ENCODE assay signal across 10 cellular contexts in the genomic region with DNA sequence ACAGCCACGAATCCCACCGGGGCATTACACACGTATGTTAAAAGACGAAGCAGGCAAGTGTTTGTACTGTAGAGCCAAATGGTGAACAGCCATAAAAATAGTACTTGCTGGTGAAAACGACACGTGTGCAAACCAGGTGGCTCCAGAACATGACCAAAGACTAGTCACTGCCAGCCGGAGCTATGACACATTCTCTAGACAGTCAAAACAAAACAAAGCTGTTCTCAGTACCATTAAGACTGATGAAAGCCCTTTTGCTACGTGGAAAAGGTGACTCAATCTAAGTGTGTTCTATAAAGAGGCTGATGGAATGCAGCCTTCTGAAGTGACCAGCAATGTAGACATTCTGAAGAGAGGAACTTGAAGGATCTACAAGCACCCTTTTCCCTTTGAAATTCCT.
DNase-seq lines count a peak whose midpoint lies in the region; ATAC-seq, FAIRE-seq and TF ChIP-seq lines count a peak whose summit lies in the region.
"Had no signal": no experiment of that assay in that cellular context is flagged by ENCODE, and none has a peak within 500 bp of the region (broad histone marks: within the 10 kb centered on the region; RNA-seq: fewer than 3 reads in every experiment).

No MANE protein-coding gene starts in this region.

- no peaks in the 10 kb centered on the region; the same call in 2 of the 3 replicates for H3K9me3 Mint-ChIP-seq in GM23338
- peaks cover 16% of the 10 kb centered on the region for H3K9me3 Mint-ChIP-seq in activated T-cell treated with anti-CD3 and anti-CD28 coated beads, Interleukin-2, amount 50 U/mL, for 4 hours
- H3K9me3 Mint-ChIP-seq in activated T-helper 1 cell treated with anti-CD3 and anti-CD28 coated beads, Interleukin-12 subunit alpha, Interleukin-12 subunit beta, Interleukin-2, Interleukin-4 antibody, amounts not matched to agents 30 ng/mL and 10 ng/mL and 1 ng/mL, durations not matched to agents 14 hours and 24 hours and 36 hours: peaks cover 3% of the 10 kb centered on the region

- no peak overlapping the region for H3K27ac ChIP-seq in GM23338 (ENCODE audit: low read depth)
- no peak overlapping the region for H3K27ac ChIP-seq in MM.1S (ENCODE audit: low read length)
- peak overlapping the region; percentile 76 for H3K27ac ChIP-seq in keratinocyte (ENCODE audit: control insufficient read depth, insufficient read depth, low read length)
- H3K27ac ChIP-seq in tibial nerve: no peak overlapping the region

- H3K36me3 ChIP-seq in GM23338 (ENCODE audit: insufficient read depth) (no peaks in the 10 kb centered on the region), MM.1S (replicated peaks; ENCODE audit: insufficient read depth, low read length) (no peaks in the 10 kb centered on the region), keratinocyte (ENCODE audit: control insufficient read depth in 2 of 2, extremely low read depth in 1 of 2, insufficient read depth in 2 of 2, low read length in 2 of 2) (no peaks in the 10 kb centered on the region), tibial nerve (no peaks in the 10 kb centered on the region)

- H3K4me2 ChIP-seq in GM23338 (no peak overlapping the region), MM.1S (ENCODE audit: low read depth, low read length) (no peak overlapping the region), keratinocyte (ENCODE audit: control insufficient read depth, extremely low read depth, insufficient read depth, low read depth, low read length) (peak overlapping the region; percentile 3)

- H3K9me3 ChIP-seq in MM.1S (replicated peaks; ENCODE audit: insufficient read depth, low read length): no peaks in the 10 kb centered on the region
- no peaks in the 10 kb centered on the region for H3K9me3 ChIP-seq in keratinocyte (ENCODE audit: control insufficient read depth, low read depth, low read length)
- H3K9me3 ChIP-seq in tibial nerve: no peaks in the 10 kb centered on the region

- peaks cover 12% of the 10 kb centered on the region for H3K4me1 Mint-ChIP-seq in GM23338
- no peaks in the 10 kb centered on the region for H3K4me1 Mint-ChIP-seq in activated T-cell treated with anti-CD3 and anti-CD28 coated beads, Interleukin-2, amount 50 U/mL, for 4 hours (ENCODE audit: low read depth)
- H3K4me1 Mint-ChIP-seq in activated T-helper 1 cell treated with anti-CD3 and anti-CD28 coated beads, Interleukin-12 subunit alpha, Interleukin-12 subunit beta, Interleukin-2, Interleukin-4 antibody, amounts not matched to agents 30 ng/mL and 10 ng/mL and 1 ng/mL, durations not matched to agents 14 hours and 24 hours and 36 hours (ENCODE audit: low read depth): no peaks in the 10 kb centered on the region

- no peak for TF ChIP-seq POLR2A in tibial nerve (IDR thresholded peaks at IDR 0.05)

- H3K79me2 ChIP-seq in GM23338 (replicated peaks; ENCODE audit: insufficient read depth) (no peaks in the 10 kb centered on the region), MM.1S (ENCODE audit: low read length) (no peaks in the 10 kb centered on the region), keratinocyte (ENCODE audit: control insufficient read depth, insufficient read depth, low read length) (no peaks in the 10 kb centered on the region)

- peak; percentile 87 for FAIRE-seq in keratinocyte (lab: Jason Lieb, UNC)
- no peak for FAIRE-seq in frontal cortex (lab: Jason Lieb, UNC)
- FAIRE-seq: TTC549 had no signal

- H3K9me2 ChIP-seq in GM23338 (ENCODE audit: insufficient read depth) (no peaks in the 10 kb centered on the region; the same call in 1 of the 2 replicates), MM.1S (replicated peaks; ENCODE audit: insufficient read depth, low read length) (no peaks in the 10 kb centered on the region)

- dilution Hi-C loops in keratinocyte (cut with MboI; ENCODE audit: extremely low pct_ligation_motif_present, low sequenced_read_pairs): no loop called here

- no peaks in the 10 kb centered on the region for H4K20me1 ChIP-seq in GM23338 (replicated peaks; ENCODE audit: insufficient read depth)
- H4K20me1 ChIP-seq in MM.1S (ENCODE audit: insufficient read depth, low read length): no peaks in the 10 kb centered on the region
- H4K20me1 ChIP-seq in keratinocyte (ENCODE audit: control insufficient read depth, extremely low read depth, insufficient read depth, low read length): no peaks in the 10 kb centered on the region

- intact Hi-C loops in activated T-helper 1 cell treated with anti-CD3 and anti-CD28 coated beads, Interleukin-12 subunit alpha, Interleukin-12 subunit beta, Interleukin-2, Interleukin-4 antibody, amounts not matched to agents 30 ng/mL and 10 ng/mL and 1 ng/mL, durations not matched to agents 14 hours and 24 hours and 36 hours (cut with micrococcal nuclease): no loop called here

- no peak overlapping the region for H3K9ac ChIP-seq in MM.1S (ENCODE audit: low read length)
- H3K9ac ChIP-seq in keratinocyte (ENCODE audit: control insufficient read depth, extremely low read depth, insufficient read depth, low read length): no peak overlapping the region

- 78 to 79% methylated on average over 8 of the region's 8 CpGs for WGBS in tibial nerve, 2 donors

- no peak for TF ChIP-seq EP300 in tibial nerve (IDR thresholded peaks at IDR 0.05)

- H3K4me1 ChIP-seq in GM23338 (ENCODE audit: insufficient read depth): no peaks in the 10 kb centered on the region
- H3K4me1 ChIP-seq in MM.1S (ENCODE audit: low read length): no peaks in the 10 kb centered on the region
- H3K4me1 ChIP-seq in keratinocyte (ENCODE audit: control insufficient read depth, extremely low read depth, insufficient read depth, low read length): peaks cover 9% of the 10 kb centered on the region
- no peaks in the 10 kb centered on the region for H3K4me1 ChIP-seq in tibial nerve

- H3K27me3 Mint-ChIP-seq in GM23338 (ENCODE audit: insufficient read depth, low read depth, poor library complexity): no peaks in the 10 kb centered on the region
- H3K27me3 Mint-ChIP-seq in activated T-cell treated with anti-CD3 and anti-CD28 coated beads, Interleukin-2, amount 50 U/mL, for 4 hours (ENCODE audit: low read depth): no peaks in the 10 kb centered on the region
- H3K27me3 Mint-ChIP-seq in activated T-helper 1 cell treated with anti-CD3 and anti-CD28 coated beads, Interleukin-12 subunit alpha, Interleukin-12 subunit beta, Interleukin-2, Interleukin-4 antibody, amounts not matched to agents 30 ng/mL and 10 ng/mL and 1 ng/mL, durations not matched to agents 14 hours and 24 hours and 36 hours (ENCODE audit: insufficient read depth): no peaks in the 10 kb centered on the region

- H2AFZ ChIP-seq in GM23338: peak overlapping the region; percentile 70; the same call in 1 of the 2 replicates
- H2AFZ ChIP-seq in MM.1S (ENCODE audit: low read length): no peak overlapping the region
- H2AFZ ChIP-seq in keratinocyte (ENCODE audit: control insufficient read depth, low read length): peak overlapping the region; percentile 65

- TF ChIP-seq CTCF in GM23338 (conservative IDR thresholded peaks at IDR 0.05; ENCODE audit: low read depth in 2 of 2) (no peak), MM.1S (IDR thresholded peaks at IDR 0.05; ENCODE audit: low read length) (no peak), keratinocyte (optimal IDR thresholded peaks at IDR 0.05 in 1 of 3, IDR thresholded peaks at IDR 0.05 in 1 of 3, conservative IDR thresholded peaks at IDR 0.05 in 1 of 3; ENCODE audit: extremely low read depth in 1 of 3, insufficient read depth in 2 of 3, low read length in 3 of 3) (no peak), tibial nerve (IDR thresholded peaks at IDR 0.05) (no peak)

- H3F3A ChIP-seq in GM23338 (replicated peaks; ENCODE audit: low read depth): no peaks in the 10 kb centered on the region
- H3F3A ChIP-seq in MM.1S (ENCODE audit: insufficient read depth, low read length): no peaks in the 10 kb centered on the region

- H3K27me3 ChIP-seq in GM23338 (ENCODE audit: insufficient read depth) (no peaks in the 10 kb centered on the region), MM.1S (replicated peaks; ENCODE audit: insufficient read depth, low read length) (no peaks in the 10 kb centered on the region), keratinocyte (ENCODE audit: control insufficient read depth, extremely low read depth, insufficient read depth, low read length) (no peaks in the 10 kb centered on the region), tibial nerve (no peaks in the 10 kb centered on the region)

- no peaks in the 10 kb centered on the region for H3K9me1 ChIP-seq in keratinocyte (ENCODE audit: control insufficient read depth, extremely low read depth, insufficient read depth, low read length)

- no peak for DNase-seq in GM23338 (ENCODE audit: low spot score)
- DNase-seq in MM.1S: peak; percentile 30
- peak; percentile 25 for DNase-seq in keratinocyte (ENCODE audit: low read depth, low spot score)
- no peak for DNase-seq in tibial nerve (ENCODE audit: low spot score in 2 of 2)
- no peak for DNase-seq in activated T-cell treated with anti-CD3 and anti-CD28 coated beads, Interleukin-2, amount 50 U/mL, for 4 hours
- no peak for DNase-seq in frontal cortex (ENCODE audit: low spot score in 2 of 2)
- DNase-seq in activated T-helper 1 cell treated with anti-CD3 and anti-CD28 coated beads, Interleukin-12 subunit alpha, Interleukin-12 subunit beta, Interleukin-2, Interleukin-4 antibody, amounts not matched to agents 30 ng/mL and 10 ng/mL and 1 ng/mL, durations not matched to agents 14 hours and 24 hours and 36 hours (ENCODE audit: low spot score): no peak
- DNase-seq: erythroblast had no signal

- H3K4me3 ChIP-seq in GM23338: no peak overlapping the region
- H3K4me3 ChIP-seq in MM.1S (ENCODE audit: low read length): no peak overlapping the region
- no peak overlapping the region for H3K4me3 ChIP-seq in keratinocyte (ENCODE audit: control insufficient read depth in 2 of 3, extremely low read depth in 1 of 3, insufficient read depth in 2 of 3, low read depth in 1 of 3, low read length in 3 of 3)
- H3K4me3 ChIP-seq in tibial nerve: no peak overlapping the region

- peaks cover 10% of the 10 kb centered on the region; the same call in 2 of the 3 replicates for H3K36me3 Mint-ChIP-seq in GM23338 (ENCODE audit: low read depth)
- H3K36me3 Mint-ChIP-seq in activated T-cell treated with anti-CD3 and anti-CD28 coated beads, Interleukin-2, amount 50 U/mL, for 4 hours (ENCODE audit: insufficient read depth): no peaks in the 10 kb centered on the region
- no peaks in the 10 kb centered on the region for H3K36me3 Mint-ChIP-seq in activated T-helper 1 cell treated with anti-CD3 and anti-CD28 coated beads, Interleukin-12 subunit alpha, Interleukin-12 subunit beta, Interleukin-2, Interleukin-4 antibody, amounts not matched to agents 30 ng/mL and 10 ng/mL and 1 ng/mL, durations not matched to agents 14 hours and 24 hours and 36 hours (ENCODE audit: low read depth)

- no peak overlapping the region for H3K4me3 Mint-ChIP-seq in GM23338
- H3K4me3 Mint-ChIP-seq in activated T-cell treated with anti-CD3 and anti-CD28 coated beads, Interleukin-2, amount 50 U/mL, for 4 hours: no peak overlapping the region
- H3K4me3 Mint-ChIP-seq in activated T-helper 1 cell treated with anti-CD3 and anti-CD28 coated beads, Interleukin-12 subunit alpha, Interleukin-12 subunit beta, Interleukin-2, Interleukin-4 antibody, amounts not matched to agents 30 ng/mL and 10 ng/mL and 1 ng/mL, durations not matched to agents 14 hours and 24 hours and 36 hours: no peak overlapping the region

- ATAC-seq in GM18499 (IDR thresholded peaks at IDR 0.05; ENCODE audit: insufficient read depth, unreplicated experiment) (peak; percentile 74), GM23338 (no peak)
- ATAC-seq in activated T-cell treated with anti-CD3 and anti-CD28 coated beads, Interleukin-2, amount 50 U/mL, for 4 hours: no peak

- no peak overlapping the region for H3K27ac Mint-ChIP-seq in GM23338
- no peak overlapping the region for H3K27ac Mint-ChIP-seq in activated T-helper 1 cell treated with anti-CD3 and anti-CD28 coated beads, Interleukin-12 subunit alpha, Interleukin-12 subunit beta, Interleukin-2, Interleukin-4 antibody, amounts not matched to agents 30 ng/mL and 10 ng/mL and 1 ng/mL, durations not matched to agents 14 hours and 24 hours and 36 hours

Comparison
In these comparisons a context has a peak if more than half of its experiments do, and no peak if none do; other contexts are left out.
1. DNase-seq: peak in MM.1S (single experiment) and keratinocyte (single experiment); none in GM23338 (single experiment), tibial nerve (0 of 2), activated T-cell treated with anti-CD3 and anti-CD28 coated beads, Interleukin-2, amount 50 U/mL, for 4 hours (single experiment), frontal cortex (0 of 2) and activated T-helper 1 cell treated with anti-CD3 and anti-CD28 coated beads, Interleukin-12 subunit alpha, Interleukin-12 subunit beta, Interleukin-2, Interleukin-4 antibody, amounts not matched to agents 30 ng/mL and 10 ng/mL and 1 ng/mL, durations not matched to agents 14 hours and 24 hours and 36 hours (single experiment).